In genomic region chr2:239312741-239313246, GRCh38 we compare ENCODE assay signal across 12 cellular contexts.
A peak's percentile ranks its signal among the peaks of the same experiment; 100 is the strongest.
DNase-seq lines count a peak whose midpoint lies in the region; ATAC-seq and TF ChIP-seq lines count a peak whose summit lies in the region.
"Had no signal": no experiment of that assay in that cellular context is flagged by ENCODE, and none has a peak within 500 bp of the region (broad histone marks: within the 10 kb centered on the region; RNA-seq: fewer than 3 reads in every experiment).

No MANE protein-coding gene starts in this region.

- H3K36me3 ChIP-seq in RWPE2 (ENCODE audit: low read depth) (no peaks in the 10 kb centered on the region), cardiac muscle cell (no peaks in the 10 kb centered on the region)

- DNase-seq in AG08395 (ENCODE audit: low spot score) (peak; percentile 15), RWPE2 (ENCODE audit: low spot score) (peak; percentile 44), cardiac muscle cell (ENCODE audit: low read depth in 1 of 2, low spot score in 1 of 2) (no peak), posterior vena cava (ENCODE audit: low spot score) (peak; percentile 81), OCI-M1 (lab: John Stamatoyannopoulos, UW) (no peak)
- DNase-seq: EL, RPMI8226 had no signal

- H3K4me1 ChIP-seq in RWPE2 (ENCODE audit: insufficient read depth, poor library complexity, severe bottlenecking), result no peaks in the 10 kb centered on the region
- peaks cover 37% of the 10 kb centered on the region for H3K4me1 ChIP-seq in cardiac muscle cell (ENCODE audit: low read depth)

- ATAC-seq in RWPE2 (ENCODE audit: low read depth) (no peak), HG03175 (IDR thresholded peaks at IDR 0.05; ENCODE audit: unreplicated experiment) (no peak), GM19467 (IDR thresholded peaks at IDR 0.05; ENCODE audit: unreplicated experiment) (no peak), HG03045 (IDR thresholded peaks at IDR 0.05; ENCODE audit: unreplicated experiment) (no peak)
- ATAC-seq: body of pancreas had no signal

- H3K9me3 ChIP-seq in RWPE2 (ENCODE audit: severe bottlenecking) (no peaks in the 10 kb centered on the region), cardiac muscle cell (ENCODE audit: low read depth) (no peaks in the 10 kb centered on the region)
- H3K9me3 ChIP-seq: body of pancreas had no signal

- H3K27ac ChIP-seq in RWPE2 (ENCODE audit: poor library complexity, severe bottlenecking) (no peak overlapping the region), cardiac muscle cell (peak overlapping the region; percentile 43)
- H3K27ac ChIP-seq: body of pancreas, HL-60 had no signal

- H3K4me3 ChIP-seq in RWPE2 (ENCODE audit: severe bottlenecking) (no peak overlapping the region), cardiac muscle cell (no peak overlapping the region)
- H3K4me3 ChIP-seq: body of pancreas had no signal

- H3K27me3 ChIP-seq in RWPE2 (ENCODE audit: insufficient read depth, poor library complexity, severe bottlenecking) (no peaks in the 10 kb centered on the region), cardiac muscle cell (no peaks in the 10 kb centered on the region)
- H3K27me3 ChIP-seq: body of pancreas had no signal

- intact Hi-C loops in posterior vena cava (cut with DNase I), result no loop called here

- TF ChIP-seq CTCF in RWPE2 (IDR thresholded peaks at IDR 0.05; ENCODE audit: poor library complexity, severe bottlenecking), result no peak
- TF ChIP-seq CTCF in cardiac muscle cell (IDR thresholded peaks at IDR 0.05; ENCODE audit: low read depth, low read length), result no peak

Comparison
In these comparisons a context has a peak if more than half of its experiments do, and no peak if none do; other contexts are left out.
1. DNase-seq: peak in AG08395 (single experiment), RWPE2 (single experiment) and posterior vena cava (single experiment); none in cardiac muscle cell (0 of 2) and OCI-M1 (single experiment).